In the genomic region with DNA sequence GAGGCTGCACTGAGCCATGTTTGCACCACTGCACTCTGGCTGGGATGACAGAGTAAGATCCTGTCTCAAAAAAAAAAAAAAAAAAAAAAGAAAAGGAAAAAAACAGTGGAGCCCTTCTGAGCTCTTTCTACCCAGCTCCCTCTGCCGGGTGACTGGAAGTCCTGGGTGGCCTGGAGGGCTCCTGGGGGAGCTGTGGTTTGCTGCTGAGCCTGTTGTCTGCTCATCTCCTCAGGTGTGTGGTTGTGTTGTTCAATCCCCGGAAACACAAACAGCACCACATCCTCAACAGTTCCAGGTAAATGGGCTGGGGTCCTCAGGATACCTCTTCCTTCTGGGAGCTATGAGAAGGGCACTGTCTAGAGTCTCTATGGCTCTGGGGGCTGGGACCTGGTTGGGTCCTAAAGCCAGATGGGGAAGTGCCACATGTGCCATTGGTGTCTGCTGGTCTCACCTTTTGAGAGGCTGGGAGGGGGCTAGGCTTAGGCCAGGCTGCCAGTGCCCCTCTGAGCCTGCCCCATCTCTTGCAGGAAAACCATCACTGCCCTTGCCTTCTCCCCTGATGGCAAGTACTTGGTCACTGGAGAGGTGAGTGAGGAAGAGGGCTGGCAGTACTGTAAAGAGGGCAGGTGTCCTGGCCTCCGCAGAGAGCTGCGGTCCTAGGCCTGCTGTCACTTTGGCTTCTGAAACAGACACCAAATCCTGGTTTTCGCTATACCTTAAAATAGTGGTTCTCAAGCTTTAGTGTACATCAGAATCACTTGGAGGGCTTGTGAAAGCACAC, we compare ENCODE assay signal across 9 cellular contexts. TPM values are rescaled to one million over a fixed set of nuclear protein-coding genes. Genes with fewer than 3 reads are reported as not detected.
DNase-seq lines count a peak whose midpoint lies in the region; ATAC-seq, FAIRE-seq and TF ChIP-seq lines count a peak whose summit lies in the region.
"Had no signal": no experiment of that assay in that cellular context is flagged by ENCODE, and none has a peak within 500 bp of the region (broad histone marks: within the 10 kb centered on the region; RNA-seq: fewer than 3 reads in every experiment).

No MANE protein-coding gene starts in this region.

- peaks cover 48% of the 10 kb centered on the region for H3K79me2 ChIP-seq in keratinocyte (ENCODE audit: control insufficient read depth, insufficient read depth, low read length)

- H3K4me2 ChIP-seq in BLaER1 treated with 17β-estradiol and CSF1 and Interleukin-3, amounts not matched to agents 10 nM and 100 nM, result peak overlapping the region; percentile 52 to 80 (median 75)
- H3K4me2 ChIP-seq in keratinocyte (ENCODE audit: control insufficient read depth, extremely low read depth, insufficient read depth, low read depth, low read length), result no peak overlapping the region

- no peaks in the 10 kb centered on the region for H3K9me3 ChIP-seq in BLaER1 treated with 17β-estradiol and CSF1 and Interleukin-3, amounts not matched to agents 10 nM and 100 nM (replicated peaks in 1 of 11)
- no peaks in the 10 kb centered on the region for H3K9me3 ChIP-seq in keratinocyte (ENCODE audit: control insufficient read depth, low read depth, low read length)
- H3K9me3 ChIP-seq: right lobe of liver had no signal

- dilution Hi-C loops in keratinocyte (cut with MboI; ENCODE audit: extremely low pct_ligation_motif_present, low sequenced_read_pairs), result no loop called here

- in situ Hi-C loops in G401 (cut with HindIII; ENCODE audit: low sequenced_read_pairs), result no loop called here

- no peak overlapping the region for H3K4me3 ChIP-seq in BLaER1 treated with 17β-estradiol and CSF1 and Interleukin-3, amounts not matched to agents 10 nM and 100 nM
- H3K4me3 ChIP-seq in keratinocyte (ENCODE audit: control insufficient read depth in 2 of 3, extremely low read depth in 1 of 3, insufficient read depth in 2 of 3, low read depth in 1 of 3, low read length in 3 of 3), result no peak overlapping the region
- H3K4me3 ChIP-seq: right lobe of liver had no signal

- TF ChIP-seq CTCF in RWPE1 (conservative IDR thresholded peaks at IDR 0.05; ENCODE audit: low read depth) (no peak), keratinocyte (optimal IDR thresholded peaks at IDR 0.05 in 1 of 3, IDR thresholded peaks at IDR 0.05 in 1 of 3, conservative IDR thresholded peaks at IDR 0.05 in 1 of 3; ENCODE audit: extremely low read depth in 1 of 3, insufficient read depth in 2 of 3, low read length in 3 of 3) (no peak)

- DNase-seq in G401 (ENCODE audit: low spot score) (peak; percentile 83), RWPE1 (ENCODE audit: low spot score) (no peak), keratinocyte (ENCODE audit: low read depth, low spot score) (no peak), GM19239 (ENCODE audit: insufficient read length, low spot score) (no peak)

- H3K4me1 ChIP-seq in BLaER1 treated with 17β-estradiol and CSF1 and Interleukin-3, amounts not matched to agents 10 nM and 100 nM, result peaks cover 26 to 64% (median 51%) of the 10 kb centered on the region in 10 experiments
- H3K4me1 ChIP-seq in keratinocyte (ENCODE audit: control insufficient read depth, extremely low read depth, insufficient read depth, low read length), result peaks cover 35% of the 10 kb centered on the region
- H3K4me1 ChIP-seq: right lobe of liver had no signal

- no peak overlapping the region for H2AFZ ChIP-seq in keratinocyte (ENCODE audit: control insufficient read depth, low read length)

- H3K27ac ChIP-seq in BLaER1 treated with 17β-estradiol and CSF1 and Interleukin-3, amounts not matched to agents 10 nM and 100 nM, result 0 out of 22 replicates have a peak overlapping the region, but pooled peaks of 2 of the 11 experiments have one; percentile 20 to 27
- H3K27ac ChIP-seq in RWPE1, result peak overlapping the region; percentile 64
- H3K27ac ChIP-seq in keratinocyte (ENCODE audit: control insufficient read depth, insufficient read depth, low read length), result peak overlapping the region; percentile 59
- H3K27ac ChIP-seq: right lobe of liver had no signal

- H3K9me1 ChIP-seq in keratinocyte (ENCODE audit: control insufficient read depth, extremely low read depth, insufficient read depth, low read length), result no peaks in the 10 kb centered on the region

- H3K9ac ChIP-seq in BLaER1 treated with 17β-estradiol and CSF1 and Interleukin-3, amounts not matched to agents 10 nM and 100 nM, result peak overlapping the region in 2 of 11 experiments; percentile 0 to 6; a peak in 1 of 22 replicates
- no peak overlapping the region for H3K9ac ChIP-seq in keratinocyte (ENCODE audit: control insufficient read depth, extremely low read depth, insufficient read depth, low read length)

- H3K36me3 ChIP-seq in BLaER1 treated with 17β-estradiol and CSF1 and Interleukin-3, amounts not matched to agents 10 nM and 100 nM, result peaks cover 11 to 44% (median 25%) of the 10 kb centered on the region in 11 experiments; a peak in 21 of 22 replicates
- peaks cover 41 to 71% of the 10 kb centered on the region in 2 experiments for H3K36me3 ChIP-seq in keratinocyte (ENCODE audit: control insufficient read depth in 2 of 2, extremely low read depth in 1 of 2, insufficient read depth in 2 of 2, low read length in 2 of 2)

- ATAC-seq in HG03135 (IDR thresholded peaks at IDR 0.05; ENCODE audit: unreplicated experiment) (no peak), GM21423 (IDR thresholded peaks at IDR 0.05; ENCODE audit: unreplicated experiment) (no peak), HG03095 (IDR thresholded peaks at IDR 0.05; ENCODE audit: unreplicated experiment) (no peak)

- no peaks in the 10 kb centered on the region for H3K27me3 ChIP-seq in BLaER1 treated with 17β-estradiol and CSF1 and Interleukin-3, amounts not matched to agents 10 nM and 100 nM
- no peaks in the 10 kb centered on the region for H3K27me3 ChIP-seq in keratinocyte (ENCODE audit: control insufficient read depth, extremely low read depth, insufficient read depth, low read length)
- H3K27me3 ChIP-seq: right lobe of liver had no signal

- POLR2A ChIA-PET in RWPE1 (lab: Yijun Ruan, JAX; ENCODE audit: low non-redundant PET), result interaction anchor here (0.8 to 1.9 kb wide), 2 partner anchors 36 to 37 kb away, joined by 3 to 5 read pairs; no protein-coding TSS in a partner anchor

- CTCF ChIA-PET in RWPE1 (lab: Yijun Ruan, JAX), result interaction anchor here (0.6 to 5.2 kb wide), 8 partner anchors 8 to 1433 kb away, joined by 3 to 59 read pairs (median 4); a partner anchor contains a TSS

- peaks cover 0 to 17% (median 5%) of the 10 kb centered on the region in 11 experiments; a peak in 6 of 22 replicates for H4K20me1 ChIP-seq in BLaER1 treated with 17β-estradiol and CSF1 and Interleukin-3, amounts not matched to agents 10 nM and 100 nM
- H4K20me1 ChIP-seq in keratinocyte (ENCODE audit: control insufficient read depth, extremely low read depth, insufficient read depth, low read length), result no peaks in the 10 kb centered on the region

- no peak for FAIRE-seq in keratinocyte (lab: Jason Lieb, UNC)
- FAIRE-seq in GM19239 (lab: Jason Lieb, UNC), result no peak

RNA-seq across cellular contexts. Expression of a gene that starts 17.1 kb away (rescaled TPM):
- total RNA-seq in G401 (2014; rRNA removed; shearing (Covaris generic)), result 6.7 and 11.8 TPM in 2 replicates
- polyA plus RNA-seq in keratinocyte, result 7.8 to 8.2 TPM (median 7.8 TPM) in 3 replicates
- polyA plus RNA-seq in keratinocyte (2011; ENCODE audit: low read depth), result 7.2 TPM
- polyA plus RNA-seq in keratinocyte (2011; cell fraction: cytosol; rRNA removed), result 3.0 and 5.2 TPM in 2 replicates
- polyA plus RNA-seq in keratinocyte (2011; cell fraction: nucleus; rRNA removed), result 2.9 and 5.3 TPM in 2 replicates
- 9.4 and 11.9 TPM in 2 replicates for polyA plus RNA-seq in keratinocyte (2012; ENCODE audit: low replicate concordance)
- 2.1 to 5.8 TPM (median 3.3 TPM) in 3 replicates for polyA minus RNA-seq in keratinocyte
- 5.2 TPM for polyA minus RNA-seq in keratinocyte (2011; cell fraction: cytosol; rRNA and poly(A)+ RNA removed)
- polyA minus RNA-seq in keratinocyte (2011; cell fraction: nucleus; rRNA and poly(A)+ RNA removed), result 1.8 TPM in 1 of 2 replicates, not detected in the other

RNA-seq across cellular contexts. Expression of a gene that starts 27.8 kb away (rescaled TPM):
- 0.37 and 0.92 TPM in 2 replicates for total RNA-seq in G401 (2014; rRNA removed; shearing (Covaris generic))
- polyA plus RNA-seq in keratinocyte, result 3.9 to 9.8 TPM (median 8.6 TPM) in 3 replicates
- polyA plus RNA-seq in keratinocyte (2011; ENCODE audit: low read depth), result 16.9 TPM
- 1.2 and 1.3 TPM in 2 replicates for polyA plus RNA-seq in keratinocyte (2011; cell fraction: cytosol; rRNA removed)
- 14.1 TPM in 2 replicates for polyA plus RNA-seq in keratinocyte (2011; cell fraction: nucleus; rRNA removed)
- polyA plus RNA-seq in keratinocyte (2012; ENCODE audit: low replicate concordance), result 1.9 and 50.8 TPM in 2 replicates
- polyA minus RNA-seq in keratinocyte, result 0.92 to 6.6 TPM (median 6.6 TPM) in 3 replicates
- polyA minus RNA-seq in keratinocyte (2011; cell fraction: cytosol; rRNA and poly(A)+ RNA removed), result 2.1 TPM
- polyA minus RNA-seq in keratinocyte (2011; cell fraction: nucleus; rRNA and poly(A)+ RNA removed), result 7.7 and 8.4 TPM in 2 replicates

RNA-seq across cellular contexts. Expression of a gene that starts 36.6 kb away (rescaled TPM):
- total RNA-seq in G401 (2014; rRNA removed; shearing (Covaris generic)), result 5.8 and 13.2 TPM in 2 replicates
- 11.3 to 22.2 TPM (median 18.3 TPM) in 3 replicates for polyA plus RNA-seq in keratinocyte
- 9.8 TPM for polyA plus RNA-seq in keratinocyte (2011; ENCODE audit: low read depth)
- polyA plus RNA-seq in keratinocyte (2011; cell fraction: cytosol; rRNA removed), result 7.7 and 34.7 TPM in 2 replicates
- 72.2 and 89.6 TPM in 2 replicates for polyA plus RNA-seq in keratinocyte (2011; cell fraction: nucleus; rRNA removed)
- 20.7 and 24.2 TPM in 2 replicates for polyA plus RNA-seq in keratinocyte (2012; ENCODE audit: low replicate concordance)
- 61.9 to 98.7 TPM (median 65.0 TPM) in 3 replicates for polyA minus RNA-seq in keratinocyte
- 18.2 TPM for polyA minus RNA-seq in keratinocyte (2011; cell fraction: cytosol; rRNA and poly(A)+ RNA removed)
- polyA minus RNA-seq in keratinocyte (2011; cell fraction: nucleus; rRNA and poly(A)+ RNA removed), result 61.8 and 96.3 TPM in 2 replicates
